27 cellular contexts compared by ENCODE assay signal in the genomic region with DNA sequence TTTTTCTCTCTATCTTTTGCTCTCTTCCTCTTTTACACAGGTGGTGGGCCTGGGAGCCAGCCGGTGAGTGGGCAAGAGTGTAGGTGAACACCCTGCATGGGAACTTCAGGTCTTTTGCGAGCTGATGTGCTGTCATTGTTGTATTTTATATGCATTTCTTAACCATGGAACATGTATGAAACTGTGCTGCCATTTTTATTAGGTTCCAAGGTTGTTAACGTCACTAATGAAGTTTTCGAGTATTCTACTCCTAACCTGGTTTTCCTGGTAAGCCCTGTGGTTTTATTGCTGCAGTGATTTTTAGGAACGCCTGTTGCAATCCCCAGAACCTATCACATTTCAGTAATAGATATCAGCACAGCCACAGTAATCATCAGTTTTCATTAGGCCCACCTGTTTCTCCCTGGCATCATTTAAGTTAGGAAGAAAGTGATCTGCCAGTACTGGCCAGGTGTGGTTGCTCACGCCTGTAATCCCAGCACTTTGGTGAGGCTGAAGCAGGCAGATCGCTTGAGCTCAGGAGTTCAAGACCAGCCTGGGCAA.
"Had no signal": no experiment of that assay in that cellular context is flagged by ENCODE, and none has a peak within 500 bp of the region (broad histone marks: within the 10 kb centered on the region; RNA-seq: fewer than 3 reads in every experiment).

No MANE protein-coding gene starts in this region.

- ATAC-seq: left cardiac atrium; left lung; lower lobe of right lung; mucosa of descending colon; naive thymus-derived CD4-positive, alpha-beta T cell; natural killer cell treated with Interleukin-12 subunit alpha and Interleukin-12 subunit beta and Interleukin-15 and Interleukin-18, amount 100 ng/mL, for 72 hours; pancreas; right cardiac atrium; sciatic nerve; stimulated activated naive B cell treated with anti-CD40 and anti-IgM and Interleukin-4, amounts not matched to agents 10 μg/mL and 1 μg/mL and 100 μg/mL, for 72 hours; stimulated activated naive CD8-positive, alpha-beta T cell treated with anti-CD3 and anti-CD28 coated beads, Interleukin-15, Interleukin-2, amounts not matched to agents 100 U/mL and 50 U/mL, for 24 hours; upper lobe of right lung had no signal

- DNase-seq: hippocampal formation; kidney glomerular epithelial cell; left cardiac atrium; left lung; lower lobe of right lung; mammary epithelial cell; mesendoderm; midbrain; mucosa of descending colon; naive thymus-derived CD4-positive, alpha-beta T cell; nucleus accumbens; pancreas; posterior cingulate gyrus; retina; right cardiac atrium; stimulated activated CD4-positive, alpha-beta T cell treated with anti-CD3 and anti-CD28 coated beads, Interleukin-12 subunit alpha, Interleukin-12 subunit beta, amount 100 ng/mL, for 4 hours; stimulated activated CD4-positive, alpha-beta T cell treated with anti-CD3 and anti-CD28 coated beads, Interleukin-15, amount 100 ng/mL, for 24 hours; stimulated activated CD4-positive, alpha-beta T cell treated with anti-CD3 and anti-CD28 coated beads, Interleukin-2, amount 100 ng/mL, for 24 hours; stimulated activated CD4-positive, alpha-beta T cell treated with anti-CD3 and anti-CD28 coated beads, Interleukin-4, amount 100 ng/mL, for 1 hour; stimulated activated naive B cell treated with anti-CD40 and anti-IgM and Interleukin-4, amounts not matched to agents 10 μg/mL and 1 μg/mL and 100 μg/mL, for 72 hours; stimulated activated naive CD8-positive, alpha-beta T cell treated with anti-CD3 and anti-CD28 coated beads, Interleukin-15, Interleukin-2, amounts not matched to agents 100 U/mL and 50 U/mL, for 24 hours; stomach; testis; thyroid gland; upper lobe of right lung had no signal
